17 cellular contexts compared by ENCODE assay signal in genomic region chr3:127000128-127000527, GRCh38. TPM values are rescaled to one million over a fixed set of nuclear protein-coding genes. Genes with fewer than 3 reads are reported as not detected.
DNase-seq lines count a peak whose midpoint lies in the region; ATAC-seq and TF ChIP-seq lines count a peak whose summit lies in the region.
"Had no signal": no experiment of that assay in that cellular context is flagged by ENCODE, and none has a peak within 500 bp of the region (broad histone marks: within the 10 kb centered on the region; RNA-seq: fewer than 3 reads in every experiment).

No MANE protein-coding gene starts in this region.

- H3K9me3 Mint-ChIP-seq in activated T-helper 1 cell treated with anti-CD3 and anti-CD28 coated beads, Interleukin-12 subunit alpha, Interleukin-12 subunit beta, Interleukin-2, Interleukin-4 antibody, amounts not matched to agents 30 ng/mL and 10 ng/mL and 1 ng/mL, durations not matched to agents 14 hours and 24 hours and 36 hours, result no peaks in the 10 kb centered on the region
- H3K9me3 Mint-ChIP-seq: CD4-positive, alpha-beta T cell; GM23338 had no signal

- DNase-seq in IMR-90 (no peak), WERI-Rb-1 (no peak), myocyte (ENCODE audit: low read depth) (peak; percentile 97), upper lobe of left lung (peak in 1 of 2 donors; percentile 66), left lung (no peak)
- no peak for DNase-seq in activated T-helper 1 cell treated with anti-CD3 and anti-CD28 coated beads, Interleukin-12 subunit alpha, Interleukin-12 subunit beta, Interleukin-2, Interleukin-4 antibody, amounts not matched to agents 30 ng/mL and 10 ng/mL and 1 ng/mL, durations not matched to agents 14 hours and 24 hours and 36 hours (ENCODE audit: low spot score)
- DNase-seq in activated CD8-positive, alpha-beta memory T cell treated with anti-CD3 and anti-CD28 coated beads for 24 hours, result no peak
- DNase-seq: BE2C; CD4-positive, alpha-beta T cell; DMS79; KBM-7; NCI-H1436; NCI-H2081; NCI-H510A treated with DMSO at 0.1 percent for 48 hours; SK-N-SH had no signal

- H2AFZ ChIP-seq in IMR-90 (replicated peaks; ENCODE audit: low read length, poor library complexity), result no peak overlapping the region
- H2AFZ ChIP-seq: GM23338 had no signal

- no peak overlapping the region for H4K8ac ChIP-seq in IMR-90 (ENCODE audit: low read depth in 2 of 2, low read length in 2 of 2)

- no peak overlapping the region for H2AK9ac ChIP-seq in IMR-90 (replicated peaks; ENCODE audit: low read depth, low read length, poor library complexity)

- H3K9me3 ChIP-seq in IMR-90 (ENCODE audit: control insufficient read depth, insufficient read depth, low read length) (no peaks in the 10 kb centered on the region), WERI-Rb-1 (ENCODE audit: severe bottlenecking) (no peaks in the 10 kb centered on the region), upper lobe of left lung (no peaks in the 10 kb centered on the region), left lung (no peaks in the 10 kb centered on the region)
- H3K9me3 ChIP-seq: BE2C, SK-N-SH had no signal

- H3K23ac ChIP-seq in IMR-90 (ENCODE audit: low read depth, low read length), result no peak overlapping the region

- H3K36me3 ChIP-seq in IMR-90 (ENCODE audit: control insufficient read depth, insufficient read depth, low read length), result peaks cover 16% of the 10 kb centered on the region
- peaks cover 24% of the 10 kb centered on the region for H3K36me3 ChIP-seq in WERI-Rb-1
- H3K36me3 ChIP-seq in upper lobe of left lung, result peaks cover 0 to 3% (median 0%) of the 10 kb centered on the region in 4 donors
- H3K36me3 ChIP-seq in left lung, result no peaks in the 10 kb centered on the region

- WGBS in IMR-90 (ENCODE audit: extremely low coverage in 2 of 2, insufficient read length in 1 of 2), 2 experiments, result 75% methylated on average over 6 of the region's 15 CpGs; no CpG with 5 or more reads in 1 of the 2 experiments
- 77 to 88% methylated on average over 5 to 14 of the region's 15 CpGs for WGBS in upper lobe of left lung, 2 donors

- H3K9me1 ChIP-seq in IMR-90 (ENCODE audit: insufficient read depth, low read length), result peaks cover 25% of the 10 kb centered on the region

- no peak overlapping the region for H3K56ac ChIP-seq in IMR-90 (ENCODE audit: extremely low read depth, insufficient read depth, low read length)

- ATAC-seq in IMR-90 (ENCODE audit: low read depth), result no peak
- no peak for ATAC-seq in upper lobe of left lung (ENCODE audit: low FRiP score in 2 of 2)
- no peak for ATAC-seq in left lung
- ATAC-seq: GM23338, Right ventricle myocardium inferior had no signal

- H3K4me1 ChIP-seq in IMR-90 (ENCODE audit: control insufficient read depth, insufficient read depth, low read length) (peaks cover 20% of the 10 kb centered on the region), upper lobe of left lung (peaks cover 31 to 50% (median 46%) of the 10 kb centered on the region in 4 donors), left lung (peaks cover 14 to 38% of the 10 kb centered on the region in 2 donors)

- no peak overlapping the region for H3K27ac Mint-ChIP-seq in activated T-helper 1 cell treated with anti-CD3 and anti-CD28 coated beads, Interleukin-12 subunit alpha, Interleukin-12 subunit beta, Interleukin-2, Interleukin-4 antibody, amounts not matched to agents 30 ng/mL and 10 ng/mL and 1 ng/mL, durations not matched to agents 14 hours and 24 hours and 36 hours
- H3K27ac Mint-ChIP-seq: CD4-positive, alpha-beta T cell; GM23338 had no signal

- in situ Hi-C loops in IMR-90 (cut with MboI; ENCODE audit: low sequenced_read_pairs), result no loop called here

- peaks cover 33 to 70% of the 10 kb centered on the region in 2 experiments for H3K79me1 ChIP-seq in IMR-90 (ENCODE audit: low read depth in 1 of 2, low read length in 2 of 2)

- no peak for TF ChIP-seq EP300 in upper lobe of left lung (IDR thresholded peaks at IDR 0.05)

- peaks cover 33% of the 10 kb centered on the region for H4K20me1 ChIP-seq in IMR-90 (ENCODE audit: insufficient read depth, low read length)

- H4K5ac ChIP-seq in IMR-90 (ENCODE audit: low read depth, low read length), result no peak overlapping the region

- H3K4me3 ChIP-seq in IMR-90 (ENCODE audit: insufficient read depth, low read depth, low read length) (no peak overlapping the region), WERI-Rb-1 (ENCODE audit: low read depth, low read length) (no peak overlapping the region), upper lobe of left lung (no peak overlapping the region), left lung (no peak overlapping the region)
- H3K4me3 ChIP-seq: GM23338 had no signal

- no peak overlapping the region for H3K14ac ChIP-seq in IMR-90 (replicated peaks; ENCODE audit: low read depth, low read length)

- POLR2A ChIA-PET in IMR-90 (lab: Charles Lee; ENCODE audit: unreplicated experiment), result no interaction called here

- dilution Hi-C loops in IMR-90 (cut with HindIII; ENCODE audit: low sequenced_read_pairs, unreplicated experiment), result no loop called here

- H3K27ac ChIP-seq in IMR-90 (ENCODE audit: insufficient read depth, low read length) (no peak overlapping the region), WERI-Rb-1 (peak overlapping the region; percentile 61), upper lobe of left lung (peak overlapping the region in 3 of 4 donors; percentile 45 to 78 (median 51)), left lung (no peak overlapping the region)

- no peaks in the 10 kb centered on the region for H3K4me1 Mint-ChIP-seq in activated T-helper 1 cell treated with anti-CD3 and anti-CD28 coated beads, Interleukin-12 subunit alpha, Interleukin-12 subunit beta, Interleukin-2, Interleukin-4 antibody, amounts not matched to agents 30 ng/mL and 10 ng/mL and 1 ng/mL, durations not matched to agents 14 hours and 24 hours and 36 hours (ENCODE audit: low read depth)

- H2BK20ac ChIP-seq in IMR-90 (ENCODE audit: low read depth, low read length), result no peak overlapping the region

- no peak overlapping the region for H3K4ac ChIP-seq in IMR-90 (ENCODE audit: low read depth, low read length)

- no peak overlapping the region for H2BK5ac ChIP-seq in IMR-90 (ENCODE audit: low read depth, low read length, poor library complexity, severe bottlenecking)

- H4K91ac ChIP-seq in IMR-90 (ENCODE audit: insufficient read depth, low read depth, low read length), result no peak overlapping the region

- TF ChIP-seq POLR2A in IMR-90 (IDR thresholded peaks at IDR 0.05; ENCODE audit: low read depth, low read length) (no peak), upper lobe of left lung (IDR thresholded peaks at IDR 0.05) (no peak)

- TF ChIP-seq CTCF in IMR-90 (conservative IDR thresholded peaks at IDR 0.05; ENCODE audit: low read depth, low read length) (no peak), WERI-Rb-1 (IDR thresholded peaks at IDR 0.05; ENCODE audit: low read depth, low read length) (no peak), upper lobe of left lung (IDR thresholded peaks at IDR 0.05) (no peak), left lung (IDR thresholded peaks at IDR 0.05) (no peak)

- H3K36me3 Mint-ChIP-seq in activated T-helper 1 cell treated with anti-CD3 and anti-CD28 coated beads, Interleukin-12 subunit alpha, Interleukin-12 subunit beta, Interleukin-2, Interleukin-4 antibody, amounts not matched to agents 30 ng/mL and 10 ng/mL and 1 ng/mL, durations not matched to agents 14 hours and 24 hours and 36 hours (ENCODE audit: low read depth), result no peaks in the 10 kb centered on the region

- peak overlapping the region; percentile 79 for H2AK5ac ChIP-seq in IMR-90 (ENCODE audit: low read depth, low read length)

- H3K4me3 Mint-ChIP-seq in activated T-helper 1 cell treated with anti-CD3 and anti-CD28 coated beads, Interleukin-12 subunit alpha, Interleukin-12 subunit beta, Interleukin-2, Interleukin-4 antibody, amounts not matched to agents 30 ng/mL and 10 ng/mL and 1 ng/mL, durations not matched to agents 14 hours and 24 hours and 36 hours, result no peak overlapping the region
- H3K4me3 Mint-ChIP-seq: CD4-positive, alpha-beta T cell; GM23338 had no signal

- CTCF ChIA-PET in IMR-90 (lab: Yijun Ruan, JAX), result interaction anchor here (1.1 kb wide), 1 partner anchor 247 kb away, joined by 3 read pairs; no protein-coding TSS in a partner anchor

- H3K9ac ChIP-seq in IMR-90 (ENCODE audit: low read depth, low read length), result no peak overlapping the region
- H3K9ac ChIP-seq: SK-N-SH had no signal

- no peak overlapping the region for H2BK15ac ChIP-seq in IMR-90 (ENCODE audit: low read depth, low read length)

- H3K27me3 ChIP-seq in IMR-90 (ENCODE audit: control insufficient read depth, insufficient read depth, low read length) (no peaks in the 10 kb centered on the region), WERI-Rb-1 (ENCODE audit: insufficient read depth, low read depth, severe bottlenecking) (no peaks in the 10 kb centered on the region), upper lobe of left lung (no peaks in the 10 kb centered on the region), left lung (no peaks in the 10 kb centered on the region)
- H3K27me3 ChIP-seq: BE2C had no signal

- TF ChIP-seq RAD21 in IMR-90 (IDR thresholded peaks at IDR 0.05; ENCODE audit: low read length), result no peak

- BruUV-seq in IMR-90 (replicated peaks; lab: Mats Ljungman, UMichigan), result no TSS peak

- no peak overlapping the region for H3K18ac ChIP-seq in IMR-90 (ENCODE audit: low read depth, low read length)

- no peak overlapping the region for H2BK120ac ChIP-seq in IMR-90 (ENCODE audit: low read depth, low read length)

- H3K27me3 Mint-ChIP-seq in activated T-helper 1 cell treated with anti-CD3 and anti-CD28 coated beads, Interleukin-12 subunit alpha, Interleukin-12 subunit beta, Interleukin-2, Interleukin-4 antibody, amounts not matched to agents 30 ng/mL and 10 ng/mL and 1 ng/mL, durations not matched to agents 14 hours and 24 hours and 36 hours (ENCODE audit: insufficient read depth), result no peaks in the 10 kb centered on the region
- H3K27me3 Mint-ChIP-seq: CD4-positive, alpha-beta T cell had no signal

- no peak overlapping the region for H3K4me2 ChIP-seq in IMR-90 (ENCODE audit: low read depth, low read length)
- H3K4me2 ChIP-seq: GM23338 had no signal

- intact Hi-C loops in IMR-90 (cut with micrococcal nuclease) (loop anchor here (10.0 kb wide), 1 partner anchor 545 kb away; no protein-coding TSS in a partner anchor), left lung (cut with DNase I) (no loop called here)
- intact Hi-C loops in activated T-helper 1 cell treated with anti-CD3 and anti-CD28 coated beads, Interleukin-12 subunit alpha, Interleukin-12 subunit beta, Interleukin-2, Interleukin-4 antibody, amounts not matched to agents 30 ng/mL and 10 ng/mL and 1 ng/mL, durations not matched to agents 14 hours and 24 hours and 36 hours (cut with micrococcal nuclease), result no loop called here

RNA-seq across cellular contexts. Expression of gene PLXNA1, which starts 17.2 kb away (rescaled TPM):
- total RNA-seq in IMR-90 (2012; rRNA removed) (13.6 and 14.4 TPM in 2 replicates), myocyte (209 and 320 TPM in 2 replicates), upper lobe of left lung (10 to 100 TPM; 48.0 to 94.3 (median 73.7) TPM), left lung (10 to 100 TPM; 48.8 to 64.6 TPM)
- 49.4 and 61.7 TPM in 2 replicates for polyA plus RNA-seq in IMR-90 (2012; rRNA removed)
- 25.5 and 52.4 TPM in 2 replicates for polyA plus RNA-seq in IMR-90 (2012; cell fraction: cytosol; rRNA removed)
- polyA plus RNA-seq in IMR-90 (2012; cell fraction: nucleus; rRNA removed; ENCODE audit: low replicate concordance), result 88.7 and 218 TPM in 2 replicates
- 177 TPM for polyA plus RNA-seq in myocyte (2012)
- total RNA-seq in activated T-helper 1 cell treated with anti-CD3 and anti-CD28 coated beads, Interleukin-12 subunit alpha, Interleukin-12 subunit beta, Interleukin-2, Interleukin-4 antibody, amounts not matched to agents 30 ng/mL and 10 ng/mL and 1 ng/mL, durations not matched to agents 14 hours and 24 hours and 36 hours, result 22.1 and 25.5 TPM in 2 replicates

Comparison
In these comparisons a context has a peak if more than half of its experiments do, and no peak if none do; other contexts are left out.
1. H3K27ac ChIP-seq: peak in WERI-Rb-1 (single experiment) and upper lobe of left lung (3 of 4); none in IMR-90 (single experiment) and left lung (0 of 2).